8 cellular contexts compared by ENCODE assay signal in the genomic region with DNA sequence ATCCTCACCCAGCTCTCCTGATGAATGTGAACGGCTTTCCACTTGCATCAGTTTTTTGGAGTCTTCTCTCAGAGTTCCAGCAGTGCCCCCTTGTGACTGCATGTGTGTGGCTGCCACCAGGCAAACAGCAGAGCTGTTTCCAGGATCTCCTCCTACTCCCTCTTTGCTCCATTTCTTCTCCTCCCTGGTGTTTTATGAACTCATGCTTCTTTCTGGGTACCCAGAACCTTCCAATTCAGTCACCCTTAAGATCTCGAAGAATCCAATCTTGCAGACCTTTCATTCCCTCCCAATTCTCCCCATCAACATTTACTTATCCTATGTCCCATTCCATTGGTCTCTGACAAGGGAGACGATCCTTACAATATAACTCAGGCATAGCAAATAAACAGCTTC. TPM values are rescaled to one million over a fixed set of nuclear protein-coding genes. Genes with fewer than 3 reads are reported as not detected.
A peak's percentile ranks its signal among the peaks of the same experiment; 100 is the strongest.
DNase-seq lines count a peak whose midpoint lies in the region; ATAC-seq and TF ChIP-seq lines count a peak whose summit lies in the region.

No MANE protein-coding gene starts in this region.

- no peak for ATAC-seq in GM19452 (IDR thresholded peaks at IDR 0.05; ENCODE audit: unreplicated experiment)
- ATAC-seq in GM18505 (IDR thresholded peaks at IDR 0.05; ENCODE audit: unreplicated experiment), result no peak

- TF ChIP-seq POLR2A in erythroblast (IDR thresholded peaks at IDR 0.05; ENCODE audit: low read length), result no peak
- TF ChIP-seq POLR2A in GM18505 (IDR thresholded peaks at IDR 0.05; ENCODE audit: borderline replicate concordance, extremely low read depth, insufficient read depth, insufficient read length), result no peak

- DNase-seq in activated gamma-delta T cell treated with Interleukin-2 at 50 U/mL for 16 hours (peak; percentile 13), activated gamma-delta T cell (lab: John Stamatoyannopoulos, UW) (no peak), NCI-H128 (lab: John Stamatoyannopoulos, UW; ENCODE audit: unreplicated experiment) (peak; percentile 50), erythroblast (lab: John Stamatoyannopoulos, UW) (peak; percentile 70 to 81), myocyte (ENCODE audit: low read depth) (peak; percentile 77)
- peak; percentile 20 to 27 for DNase-seq in activated CD4-positive, alpha-beta T cell treated with anti-CD3 and anti-CD28 coated beads for 4 hours

RNA-seq across cellular contexts. Expression of a gene that starts 6.8 kb away (rescaled TPM):
- 3.6 and 5.7 TPM in 2 replicates for total RNA-seq in myocyte
- 1.5 TPM for polyA plus RNA-seq in myocyte (2012)

RNA-seq across cellular contexts. Expression of a gene that starts 42.8 kb away (rescaled TPM):
- 24.6 and 40.3 TPM in 2 replicates for total RNA-seq in myocyte
- polyA plus RNA-seq in myocyte (2012), result 16.7 TPM
